9 cellular contexts compared by ENCODE assay signal in the genomic region with DNA sequence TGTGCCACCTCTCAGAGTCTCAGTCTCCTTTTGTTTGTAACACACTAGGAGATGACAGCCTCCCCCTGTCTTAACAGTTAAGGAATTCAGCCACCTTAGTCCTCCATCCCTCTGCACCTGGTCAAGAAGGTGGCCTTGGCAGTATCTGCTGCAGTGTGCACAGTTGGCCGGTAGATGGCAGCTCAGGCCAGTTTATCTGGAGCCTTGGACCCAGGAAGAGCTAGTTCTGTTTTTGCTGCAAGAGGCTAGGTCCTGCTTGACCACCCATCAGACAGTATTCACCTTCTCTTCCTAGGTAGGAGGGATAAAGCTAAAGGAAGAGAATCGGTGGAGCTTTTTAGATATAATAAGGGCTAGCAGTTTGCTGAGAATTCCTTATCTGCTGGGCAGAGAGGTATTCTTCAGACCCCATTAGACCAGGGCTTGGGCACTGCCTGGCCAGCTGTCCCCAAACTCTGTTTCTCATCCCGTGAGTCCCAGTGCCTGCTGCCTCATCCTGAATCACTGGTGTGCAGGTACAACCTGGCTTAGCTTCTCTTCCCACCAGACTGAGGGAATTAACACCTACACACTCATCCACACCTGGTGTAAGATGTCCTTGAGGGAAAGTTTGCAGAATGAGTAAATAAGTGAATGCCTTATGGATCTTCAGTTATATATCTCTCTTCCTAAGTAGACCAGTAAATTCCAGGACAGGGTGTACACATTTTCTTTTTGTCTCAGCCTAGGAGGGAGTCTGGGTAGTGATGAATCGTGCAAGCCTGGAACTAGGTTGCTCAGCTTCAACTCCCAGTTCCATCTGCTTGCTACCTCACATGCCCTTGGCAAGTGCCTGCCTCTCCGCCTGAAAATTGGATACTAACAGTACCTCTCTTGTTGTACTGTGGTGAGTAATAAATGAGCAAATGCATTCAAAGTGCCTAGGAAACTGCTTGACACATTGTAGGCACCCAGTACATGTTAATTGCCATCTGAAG.
A peak's percentile ranks its signal among the peaks of the same experiment; 100 is the strongest.
DNase-seq lines count a peak whose midpoint lies in the region; ATAC-seq, FAIRE-seq and TF ChIP-seq lines count a peak whose summit lies in the region.
"Had no signal": no experiment of that assay in that cellular context is flagged by ENCODE, and none has a peak within 500 bp of the region (broad histone marks: within the 10 kb centered on the region; RNA-seq: fewer than 3 reads in every experiment).

No MANE protein-coding gene starts in this region.

- H3K4me3 ChIP-seq in fibroblast of mammary gland (ENCODE audit: control insufficient read depth, low read depth, low read length) (no peak overlapping the region), suprapubic skin (no peak overlapping the region)

- H3K4me3 Mint-ChIP-seq in activated T-cell treated with anti-CD3 and anti-CD28 coated beads, Interleukin-2, amount 50 U/mL, for 24 hours, result no peak overlapping the region
- H3K4me3 Mint-ChIP-seq in neural crest cell, result no peak overlapping the region
- H3K4me3 Mint-ChIP-seq: activated naive CD8-positive, alpha-beta T cell had no signal

- no peak for TF ChIP-seq POLR2A in suprapubic skin (IDR thresholded peaks at IDR 0.05)

- H3K27ac ChIP-seq in suprapubic skin, result no peak overlapping the region

- no peak overlapping the region for H3K27ac Mint-ChIP-seq in activated T-cell treated with anti-CD3 and anti-CD28 coated beads, Interleukin-2, amount 50 U/mL, for 24 hours
- no peak overlapping the region for H3K27ac Mint-ChIP-seq in neural crest cell (ENCODE audit: unreplicated experiment)
- H3K27ac Mint-ChIP-seq: activated naive CD8-positive, alpha-beta T cell had no signal

- peaks cover 9% of the 10 kb centered on the region for H3K27me3 ChIP-seq in suprapubic skin

- peak; percentile 46 for DNase-seq in CMK (ENCODE audit: low read depth)
- peak; percentile 72 for DNase-seq in HTR-8/SVneo (ENCODE audit: insufficient read length, low spot score)
- peak; percentile 99 for DNase-seq in OCI-M1 (lab: John Stamatoyannopoulos, UW)
- DNase-seq in activated T-cell treated with anti-CD3 and anti-CD28 coated beads, Interleukin-2, amount 50 U/mL, for 24 hours, result peak; percentile 73
- peak; percentile 70 for DNase-seq in fibroblast of mammary gland (ENCODE audit: low read depth)
- DNase-seq in neural crest cell (ENCODE audit: low read depth, low spot score), result peak; percentile 75
- no peak for DNase-seq in suprapubic skin (ENCODE audit: low spot score in 2 of 2)

- peak; percentile 97 for TF ChIP-seq CTCF in fibroblast of mammary gland (conservative IDR thresholded peaks at IDR 0.05; ENCODE audit: control insufficient read depth, insufficient read depth, low read depth, low read length)
- TF ChIP-seq CTCF in neural crest cell (conservative IDR thresholded peaks at IDR 0.05), result peak; percentile 97
- TF ChIP-seq CTCF in suprapubic skin (IDR thresholded peaks at IDR 0.05), result peak; percentile 76 to 89

- peak; percentile 88 for ATAC-seq in GM19463 (IDR thresholded peaks at IDR 0.05; ENCODE audit: unreplicated experiment)

- no peak for TF ChIP-seq EP300 in suprapubic skin (IDR thresholded peaks at IDR 0.05)

- peaks cover 10% of the 10 kb centered on the region for H3K4me1 ChIP-seq in suprapubic skin

- peak; percentile 94 for FAIRE-seq in HTR-8/SVneo (lab: Jason Lieb, UNC)

- no peaks in the 10 kb centered on the region for H3K9me3 Mint-ChIP-seq in activated T-cell treated with anti-CD3 and anti-CD28 coated beads, Interleukin-2, amount 50 U/mL, for 24 hours
- no peaks in the 10 kb centered on the region for H3K9me3 Mint-ChIP-seq in neural crest cell

- WGBS in suprapubic skin, result 34% methylated on average over 5 of the region's 5 CpGs

- no peaks in the 10 kb centered on the region for H3K36me3 ChIP-seq in suprapubic skin

- H3K4me1 Mint-ChIP-seq in activated T-cell treated with anti-CD3 and anti-CD28 coated beads, Interleukin-2, amount 50 U/mL, for 24 hours (ENCODE audit: low read depth), result peaks cover 17% of the 10 kb centered on the region
- H3K4me1 Mint-ChIP-seq in neural crest cell, result peaks cover 2% of the 10 kb centered on the region

- H3K36me3 Mint-ChIP-seq in activated T-cell treated with anti-CD3 and anti-CD28 coated beads, Interleukin-2, amount 50 U/mL, for 24 hours (ENCODE audit: low read depth), result no peaks in the 10 kb centered on the region
- no peaks in the 10 kb centered on the region for H3K36me3 Mint-ChIP-seq in neural crest cell (ENCODE audit: low read depth)
- H3K36me3 Mint-ChIP-seq: activated naive CD8-positive, alpha-beta T cell had no signal

- no peaks in the 10 kb centered on the region for H3K9me3 ChIP-seq in suprapubic skin

- H3K27me3 Mint-ChIP-seq in activated T-cell treated with anti-CD3 and anti-CD28 coated beads, Interleukin-2, amount 50 U/mL, for 24 hours, result peaks cover 22% of the 10 kb centered on the region
- H3K27me3 Mint-ChIP-seq in neural crest cell (ENCODE audit: low read depth), result no peaks in the 10 kb centered on the region

Comparison
In these comparisons a context has a peak if more than half of its experiments do, and no peak if none do; other contexts are left out.
1. DNase-seq: peak in CMK (single experiment), HTR-8/SVneo (single experiment), OCI-M1 (single experiment), activated T-cell treated with anti-CD3 and anti-CD28 coated beads, Interleukin-2, amount 50 U/mL, for 24 hours (single experiment), fibroblast of mammary gland (single experiment) and neural crest cell (single experiment); none in suprapubic skin (0 of 2).
2. Peak in every context shown above with its lines, with median percentiles within 50 percentile points of each other: CTCF ChIP-seq.